Comparison of ENCODE assay signal across 8 cellular contexts in the genomic region with DNA sequence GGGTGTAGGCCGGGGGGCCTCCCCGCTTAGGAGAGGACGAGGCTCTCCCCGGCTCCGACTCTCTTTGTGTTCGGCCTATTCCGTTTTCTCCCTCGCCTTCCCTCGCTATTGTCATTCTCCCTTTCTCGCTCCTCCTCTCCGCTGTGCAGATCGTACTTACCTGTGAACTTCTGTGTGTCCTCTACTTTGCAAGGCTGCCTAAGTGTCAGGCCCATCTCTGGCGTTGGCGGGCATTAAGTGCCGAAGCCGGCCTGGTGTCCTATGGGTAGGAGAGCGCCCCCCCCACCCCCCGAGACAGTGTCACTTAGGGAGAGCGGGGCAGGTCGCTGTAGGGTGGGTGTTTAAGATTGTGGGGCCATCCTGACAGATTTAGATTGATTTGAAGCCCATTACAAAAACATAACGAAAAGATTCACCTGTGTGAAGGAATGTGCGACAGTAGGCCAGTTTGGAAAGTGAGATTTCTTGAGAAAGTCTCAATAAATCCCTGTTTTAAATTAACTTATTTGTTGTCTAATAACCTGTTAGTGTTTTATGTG. TPM values are rescaled to one million over a fixed set of nuclear protein-coding genes. Genes with fewer than 3 reads are reported as not detected.
DNase-seq lines count a peak whose midpoint lies in the region; ATAC-seq and TF ChIP-seq lines count a peak whose summit lies in the region.

No MANE protein-coding gene starts in this region.

- H3K9me3 ChIP-seq in gastroesophageal sphincter (peaks cover 0 to 18% (median 0%) of the 10 kb centered on the region in 3 donors), upper lobe of left lung (peaks cover 7 to 14% (median 9%) of the 10 kb centered on the region in 4 donors)

- WGBS in gastroesophageal sphincter (ENCODE audit: low coverage in 1 of 2), 2 donors: 0% methylated on average over 2 to 13 of the region's 22 CpGs
- 0 to 1% methylated on average over 22 of the region's 22 CpGs for WGBS in upper lobe of left lung, 2 donors

- TF ChIP-seq CTCF in gastroesophageal sphincter (IDR thresholded peaks at IDR 0.05): no peak
- TF ChIP-seq CTCF in upper lobe of left lung (IDR thresholded peaks at IDR 0.05): no peak

- H3K27me3 ChIP-seq in ACC112 (ENCODE audit: insufficient read depth, low read length) (no peaks in the 10 kb centered on the region), gastroesophageal sphincter (no peaks in the 10 kb centered on the region), upper lobe of left lung (no peaks in the 10 kb centered on the region)

- peak overlapping the region; percentile 96 for H3K4me3 ChIP-seq in ACC112 (ENCODE audit: low read depth, low read length)
- peak overlapping the region; percentile 79 to 95 for H3K4me3 ChIP-seq in gastroesophageal sphincter
- peak overlapping the region; percentile 86 to 98 (median 96) for H3K4me3 ChIP-seq in upper lobe of left lung

- H3K4me1 ChIP-seq in ACC112 (ENCODE audit: control insufficient read depth, insufficient read depth, low read length, unreplicated experiment) (peaks cover 15% of the 10 kb centered on the region), gastroesophageal sphincter (peaks cover 0 to 36% (median 15%) of the 10 kb centered on the region in 3 donors), upper lobe of left lung (peaks cover 16 to 33% (median 24%) of the 10 kb centered on the region in 4 donors)

- H2AFZ ChIP-seq in ACC112 (ENCODE audit: low read length, unreplicated experiment): peak overlapping the region; percentile 99

- TF ChIP-seq EP300 in gastroesophageal sphincter (IDR thresholded peaks at IDR 0.05) (no peak), upper lobe of left lung (IDR thresholded peaks at IDR 0.05) (no peak)

- H3K27ac ChIP-seq in ACC112 (ENCODE audit: low read depth, low read length) (peak overlapping the region; percentile 82), gastroesophageal sphincter (peak overlapping the region; percentile 75 to 99 (median 94)), upper lobe of left lung (peak overlapping the region; percentile 95 to 99 (median 98))

- DNase-seq in NCI-H82 (lab: John Stamatoyannopoulos, UW) (peak; percentile 71), occipital lobe (lab: John Stamatoyannopoulos, UW) (peak; percentile 41), upper lobe of left lung (peak in 1 of 2 donors; percentile 47)
- peak; percentile 82 for DNase-seq in activated effector memory CD4-positive, alpha-beta T cell treated with anti-CD3 and anti-CD28 coated beads, Interleukin-2, amount 50 U/mL, for 16 hours

- H3K36me3 ChIP-seq in ACC112 (ENCODE audit: insufficient read depth, low read length): peaks cover 56% of the 10 kb centered on the region
- peaks cover 0 to 35% of the 10 kb centered on the region in 2 donors for H3K36me3 ChIP-seq in gastroesophageal sphincter
- peaks cover 0 to 29% (median 4%) of the 10 kb centered on the region in 4 donors for H3K36me3 ChIP-seq in upper lobe of left lung

- TF ChIP-seq POLR2A in gastroesophageal sphincter (IDR thresholded peaks at IDR 0.05) (no peak), upper lobe of left lung (IDR thresholded peaks at IDR 0.05) (no peak)

- peak; percentile 11 for ATAC-seq in GM18519 (IDR thresholded peaks at IDR 0.05; ENCODE audit: low FRiP score, unreplicated experiment)
- ATAC-seq in HG03045 (IDR thresholded peaks at IDR 0.05; ENCODE audit: unreplicated experiment): peak; percentile 43
- ATAC-seq in gastroesophageal sphincter: peak; percentile 35
- ATAC-seq in upper lobe of left lung (ENCODE audit: low FRiP score in 2 of 2): peak; percentile 45 to 60

- H3K79me2 ChIP-seq in ACC112 (ENCODE audit: control insufficient read depth, insufficient read depth, low read length, unreplicated experiment): peaks cover 65% of the 10 kb centered on the region

RNA-seq across cellular contexts. Expression of a gene that starts 0.6 kb away (rescaled TPM):
- total RNA-seq in gastroesophageal sphincter (10 to 100 TPM; 25.2 to 67.4 (median 37.6) TPM), occipital lobe (41.6 TPM), upper lobe of left lung (100 to 1,000 TPM in 1 of 6 donors, 10 to 100 TPM in 5; 40.6 to 179 (median 76.4) TPM)
